In the genomic region with DNA sequence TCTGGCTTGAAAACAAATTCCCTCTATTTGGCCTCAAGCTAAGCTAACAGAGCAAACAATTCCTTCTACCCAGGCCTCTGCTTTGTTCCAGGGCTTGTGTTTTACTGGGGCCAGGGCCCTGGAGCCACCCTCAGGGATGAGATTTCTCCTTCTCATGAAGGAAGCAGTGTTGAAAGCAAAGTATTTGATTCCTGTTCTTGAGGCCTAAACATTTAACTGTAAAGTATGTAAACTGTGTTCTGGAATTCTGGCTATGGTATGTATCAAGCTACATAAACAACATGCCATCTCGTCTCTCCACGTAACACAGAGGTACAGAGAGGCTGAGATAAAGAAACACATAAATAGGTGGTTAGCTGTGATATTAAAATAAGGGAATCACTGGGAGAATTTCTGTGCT, we compare ENCODE assay signal across 17 cellular contexts.
DNase-seq lines count a peak whose midpoint lies in the region; ATAC-seq and TF ChIP-seq lines count a peak whose summit lies in the region.
"Had no signal": no experiment of that assay in that cellular context is flagged by ENCODE, and none has a peak within 500 bp of the region (broad histone marks: within the 10 kb centered on the region; RNA-seq: fewer than 3 reads in every experiment).

No MANE protein-coding gene starts in this region.

- H4K8ac ChIP-seq in IMR-90 (ENCODE audit: low read depth in 2 of 2, low read length in 2 of 2) = peak overlapping the region; percentile 48 to 89

- H3K4me1 ChIP-seq in IMR-90 (ENCODE audit: control insufficient read depth, insufficient read depth, low read length) = peaks cover 26% of the 10 kb centered on the region

- peak overlapping the region; percentile 91; the same call in 1 of the 2 replicates for H2BK20ac ChIP-seq in IMR-90 (ENCODE audit: low read depth, low read length)

- no peak overlapping the region for H2AK9ac ChIP-seq in IMR-90 (replicated peaks; ENCODE audit: low read depth, low read length, poor library complexity)

- 0 out of 2 replicates have a peak overlapping the region, but pooled peaks have one; percentile 7 for H2AK5ac ChIP-seq in IMR-90 (ENCODE audit: low read depth, low read length)

- peaks cover 4% of the 10 kb centered on the region for H3K4me1 Mint-ChIP-seq in mesothelial cell of epicardium

- peak overlapping the region; percentile 74; the same call in 1 of the 2 replicates for H3K14ac ChIP-seq in IMR-90 (replicated peaks; ENCODE audit: low read depth, low read length)

- no peaks in the 10 kb centered on the region for H3K9me1 ChIP-seq in IMR-90 (ENCODE audit: insufficient read depth, low read length)

- POLR2A ChIA-PET in AG04450 (lab: Yijun Ruan, JAX) = interaction anchor here (0.6 to 0.7 kb wide), 2 partner anchors 21 to 1041 kb away, joined by 3 read pairs; no protein-coding TSS in a partner anchor
- POLR2A ChIA-PET in IMR-90 (lab: Charles Lee; ENCODE audit: unreplicated experiment) = interaction anchor here (0.6 kb wide), 1 partner anchor 31 kb away, joined by 3 read pairs; no protein-coding TSS in a partner anchor

- H2BK120ac ChIP-seq in IMR-90 (ENCODE audit: low read depth, low read length) = peak overlapping the region; percentile 95

- H3K27ac Mint-ChIP-seq in mesothelial cell of epicardium = peak overlapping the region; percentile 78
- H3K27ac Mint-ChIP-seq: HFFc6 had no signal

- peak overlapping the region; percentile 97 for H4K5ac ChIP-seq in IMR-90 (ENCODE audit: low read depth, low read length)

- no peaks in the 10 kb centered on the region for H3K9me3 ChIP-seq in AG04450 (ENCODE audit: control insufficient read depth, insufficient read depth, low read length)
- 0 out of 2 replicates have a peak, but pooled peaks cover 2% of the 10 kb centered on the region for H3K9me3 ChIP-seq in IMR-90 (ENCODE audit: control insufficient read depth, insufficient read depth, low read length)

- no peaks in the 10 kb centered on the region for H4K20me1 ChIP-seq in IMR-90 (ENCODE audit: insufficient read depth, low read length)

- TF ChIP-seq POLR2A in IMR-90 (IDR thresholded peaks at IDR 0.05; ENCODE audit: low read depth, low read length) = no peak

- peak overlapping the region; percentile 77 for H3K27ac ChIP-seq in AG04450 (ENCODE audit: low read depth, low read length)
- H3K27ac ChIP-seq in IMR-90 (ENCODE audit: insufficient read depth, low read length) = peak overlapping the region; percentile 98
- H3K27ac ChIP-seq: C4-2B had no signal

- intact Hi-C loops in IMR-90 (cut with micrococcal nuclease) = loop anchor here (10.0 kb wide), 1 partner anchor 538 kb away; no protein-coding TSS in a partner anchor

- no peaks in the 10 kb centered on the region for H3K27me3 Mint-ChIP-seq in mesothelial cell of epicardium (ENCODE audit: low read depth)

- H2BK15ac ChIP-seq in IMR-90 (ENCODE audit: low read depth, low read length) = peak overlapping the region; percentile 66; the same call in 2 of the 3 replicates

- TF ChIP-seq CTCF in AG04450 (IDR thresholded peaks at IDR 0.05; ENCODE audit: low read depth, low read length) (no peak), IMR-90 (conservative IDR thresholded peaks at IDR 0.05; ENCODE audit: low read depth, low read length) (no peak), mesothelial cell of epicardium (IDR thresholded peaks at IDR 0.05; ENCODE audit: unreplicated experiment) (no peak)

- DNase-seq in AG04450 (ENCODE audit: low read depth, low spot score) = peak; percentile 38
- peak; percentile 57 for DNase-seq in IMR-90
- DNase-seq in NCI-H774 (lab: John Stamatoyannopoulos, UW) = peak; percentile 7
- no peak for DNase-seq in mesothelial cell of epicardium (ENCODE audit: low spot score in 2 of 2, unreplicated experiment in 2 of 2)
- DNase-seq in NCI-H1694 treated with DMSO at 0.1 percent for 48 hours (lab: John Stamatoyannopoulos, UW) = no peak
- no peak for DNase-seq in germinal center (ENCODE audit: low spot score)
- DNase-seq: AML-193; DND-41; H7; HFFc6; NCI-H1436 treated with DMSO at 0.1 percent for 48 hours; NCI-H2081 treated with DMSO at 0.1 percent for 48 hours; NCI-H510A treated with DMSO at 0.1 percent for 48 hours; NK-92 treated with Interleukin-12 subunit alpha and Interleukin-12 subunit beta, amount 100 ng/mL, for 24 hours had no signal

- no peaks in the 10 kb centered on the region for H3K79me1 ChIP-seq in IMR-90 (ENCODE audit: low read depth in 1 of 2, low read length in 2 of 2)

- peak overlapping the region; percentile 85; the same call in 1 of the 2 replicates for H3K23ac ChIP-seq in IMR-90 (ENCODE audit: low read depth, low read length)

- ATAC-seq in IMR-90 (ENCODE audit: low read depth) (peak; percentile 78), HG03520 (IDR thresholded peaks at IDR 0.05; ENCODE audit: unreplicated experiment) (no peak)
- ATAC-seq: Right ventricle myocardium inferior had no signal

- peak overlapping the region; percentile 95 for H2BK5ac ChIP-seq in IMR-90 (ENCODE audit: low read depth, low read length, poor library complexity, severe bottlenecking)

- in situ Hi-C loops in IMR-90 (cut with MboI; ENCODE audit: low sequenced_read_pairs) = no loop called here

- H3K4ac ChIP-seq in IMR-90 (ENCODE audit: low read depth, low read length) = peak overlapping the region; percentile 89

- peak overlapping the region; percentile 99 for H3K18ac ChIP-seq in IMR-90 (ENCODE audit: low read depth, low read length)

- no peak for TF ChIP-seq RAD21 in IMR-90 (IDR thresholded peaks at IDR 0.05; ENCODE audit: low read length)

- H3K9me3 Mint-ChIP-seq in mesothelial cell of epicardium = peaks cover 5% of the 10 kb centered on the region
- H3K9me3 Mint-ChIP-seq: HFFc6 had no signal

- H3K36me3 ChIP-seq in IMR-90 (ENCODE audit: control insufficient read depth, insufficient read depth, low read length) = no peaks in the 10 kb centered on the region

- H3K27me3 ChIP-seq in AG04450 (ENCODE audit: control insufficient read depth, insufficient read depth, low read length) = no peaks in the 10 kb centered on the region
- no peaks in the 10 kb centered on the region for H3K27me3 ChIP-seq in IMR-90 (ENCODE audit: control insufficient read depth, insufficient read depth, low read length)

- H3K56ac ChIP-seq in IMR-90 (ENCODE audit: extremely low read depth, insufficient read depth, low read length) = peak overlapping the region; percentile 84

- CTCF ChIA-PET in AG04450 (lab: Charles Lee) (interaction anchor here (0.6 to 7.4 kb wide), 6 partner anchors 11 to 576 kb away, joined by 3 to 61 read pairs (median 4); a partner anchor contains a TSS), IMR-90 (lab: Yijun Ruan, JAX) (interaction anchor here (1.2 to 1.6 kb wide), 2 partner anchors 12 to 17 kb away, joined by 4 to 5 read pairs; no protein-coding TSS in a partner anchor)

- no CpG with 5 or more reads among the region's 2 CpGs for WGBS in IMR-90 (ENCODE audit: extremely low coverage in 2 of 2, insufficient read length in 1 of 2), 2 experiments

- no peak overlapping the region for H3K4me3 ChIP-seq in AG04450 (ENCODE audit: low read depth, low read length)
- H3K4me3 ChIP-seq in IMR-90 (ENCODE audit: insufficient read depth, low read depth, low read length) = no peak overlapping the region

- dilution Hi-C loops in IMR-90 (cut with HindIII; ENCODE audit: low sequenced_read_pairs, unreplicated experiment) = no loop called here

- H2AFZ ChIP-seq in IMR-90 (replicated peaks; ENCODE audit: low read length, poor library complexity) = no peak overlapping the region

- peak overlapping the region; percentile 48; the same call in 1 of the 2 replicates for H3K4me2 ChIP-seq in IMR-90 (ENCODE audit: low read depth, low read length)

- peaks cover 14% of the 10 kb centered on the region for H3K36me3 Mint-ChIP-seq in mesothelial cell of epicardium

- peak overlapping the region; percentile 76 for H3K9ac ChIP-seq in IMR-90 (ENCODE audit: low read depth, low read length)

- no peak overlapping the region for H3K4me3 Mint-ChIP-seq in mesothelial cell of epicardium
- H3K4me3 Mint-ChIP-seq: HFFc6 had no signal

- no TSS peak for BruUV-seq in IMR-90 (replicated peaks; lab: Mats Ljungman, UMichigan)

- peak overlapping the region; percentile 96 for H4K91ac ChIP-seq in IMR-90 (ENCODE audit: insufficient read depth, low read depth, low read length)

TF ChIP-seq in IMR-90, 13 proteins besides CTCF, POLR2A, EP300 and RAD21:
- TF ChIP-seq SMC3 (IDR thresholded peaks at IDR 0.05; ENCODE audit: low read depth, low read length) (no peak), FOS (IDR thresholded peaks at IDR 0.05; ENCODE audit: low read depth, low read length) (no peak), NFE2L2 (IDR thresholded peaks at IDR 0.05; ENCODE audit: low read depth, low read length) (no peak)

Comparison
In these comparisons a context has a peak if more than half of its experiments do, and no peak if none do; other contexts are left out.
1. DNase-seq: peak in AG04450 (single experiment), IMR-90 (single experiment) and NCI-H774 (single experiment); none in mesothelial cell of epicardium (0 of 2), NCI-H1694 treated with DMSO at 0.1 percent for 48 hours (single experiment) and germinal center (single experiment).